Comparison of ENCODE assay signal across 18 cellular contexts in genomic region chr7:71424166-71424803, GRCh38.
"Had no signal": no experiment of that assay in that cellular context is flagged by ENCODE, and none has a peak within 500 bp of the region (broad histone marks: within the 10 kb centered on the region; RNA-seq: fewer than 3 reads in every experiment).

No MANE protein-coding gene starts in this region.

- H3K4me3 Mint-ChIP-seq: activated CD4-positive, alpha-beta memory T cell treated with anti-CD3 and anti-CD28 coated beads, Interleukin-2, amount 10 ng/mL, durations not matched to agents 7 days and 5 days; activated CD4-positive, alpha-beta T cell treated with anti-CD3 and anti-CD28 coated beads for 36 hours; activated CD8-positive, alpha-beta memory T cell treated with anti-CD3 and anti-CD28 coated beads, Interleukin-2, amount 10 ng/mL, durations not matched to agents 7 days and 5 days; activated naive CD8-positive, alpha-beta T cell treated with anti-CD3 and anti-CD28 coated beads for 36 hours; central memory CD8-positive, alpha-beta T cell; naive thymus-derived CD4-positive, alpha-beta T cell; stimulated activated naive B cell treated with anti-CD40 and anti-IgM and Interleukin-4, amounts not matched to agents 10 μg/mL and 1 μg/mL and 100 μg/mL, for 72 hours; T-helper 2 cell treated with Interferon-gamma antibody and Interleukin-4, amounts not matched to agents 5 μg/mL and 100 μg/mL, for 36 hours had no signal

- H3K27me3 ChIP-seq: body of pancreas, esophagus squamous epithelium, pancreas, thyroid gland had no signal

- H3K4me3 ChIP-seq: body of pancreas, esophagus squamous epithelium, pancreas, thyroid gland had no signal

- H3K9me3 ChIP-seq: body of pancreas, pancreas, thyroid gland had no signal

- H3K9me3 Mint-ChIP-seq: activated naive CD8-positive, alpha-beta T cell treated with anti-CD3 and anti-CD28 coated beads for 36 hours had no signal

- H3K27me3 Mint-ChIP-seq: activated CD4-positive, alpha-beta memory T cell treated with anti-CD3 and anti-CD28 coated beads, Interleukin-2, amount 10 ng/mL, durations not matched to agents 7 days and 5 days; activated CD4-positive, alpha-beta T cell treated with anti-CD3 and anti-CD28 coated beads for 36 hours; activated CD8-positive, alpha-beta memory T cell treated with anti-CD3 and anti-CD28 coated beads, Interleukin-2, amount 10 ng/mL, durations not matched to agents 7 days and 5 days; activated naive CD8-positive, alpha-beta T cell treated with anti-CD3 and anti-CD28 coated beads for 36 hours; central memory CD8-positive, alpha-beta T cell; naive thymus-derived CD4-positive, alpha-beta T cell; stimulated activated naive B cell treated with anti-CD40 and anti-IgM and Interleukin-4, amounts not matched to agents 10 μg/mL and 1 μg/mL and 100 μg/mL, for 72 hours had no signal

- H3K36me3 Mint-ChIP-seq: activated CD8-positive, alpha-beta memory T cell treated with anti-CD3 and anti-CD28 coated beads, Interleukin-2, amount 10 ng/mL, durations not matched to agents 7 days and 5 days; activated naive CD8-positive, alpha-beta T cell treated with anti-CD3 and anti-CD28 coated beads for 36 hours; stimulated activated naive B cell treated with anti-CD40 and anti-IgM and Interleukin-4, amounts not matched to agents 10 μg/mL and 1 μg/mL and 100 μg/mL, for 72 hours had no signal

- H3K27ac ChIP-seq: body of pancreas, pancreas, thyroid gland had no signal

- DNase-seq: activated CD4-positive, alpha-beta memory T cell treated with anti-CD3 and anti-CD28 coated beads, Interleukin-2, amount 10 ng/mL, durations not matched to agents 7 days and 5 days; activated CD4-positive, alpha-beta T cell treated with anti-CD3 and anti-CD28 coated beads for 36 hours; activated CD8-positive, alpha-beta memory T cell treated with anti-CD3 and anti-CD28 coated beads, Interleukin-2, amount 10 ng/mL, durations not matched to agents 7 days and 5 days; activated naive CD4-positive, alpha-beta T cell; activated naive CD8-positive, alpha-beta T cell treated with anti-CD3 and anti-CD28 coated beads for 36 hours; amygdala; body of pancreas; effector CD4-positive, alpha-beta T cell; esophagus squamous epithelium; foreskin melanocyte; hypothalamus; mammary epithelial cell; naive thymus-derived CD4-positive, alpha-beta T cell; pancreas; stimulated activated naive B cell treated with anti-CD40 and anti-IgM and Interleukin-4, amounts not matched to agents 10 μg/mL and 1 μg/mL and 100 μg/mL, for 72 hours; thyroid gland had no signal

- H3K4me1 ChIP-seq: body of pancreas, esophagus squamous epithelium, pancreas, thyroid gland had no signal

- H3K4me1 Mint-ChIP-seq: activated CD4-positive, alpha-beta memory T cell treated with anti-CD3 and anti-CD28 coated beads, Interleukin-2, amount 10 ng/mL, durations not matched to agents 7 days and 5 days; activated CD4-positive, alpha-beta T cell treated with anti-CD3 and anti-CD28 coated beads for 36 hours; activated CD8-positive, alpha-beta memory T cell treated with anti-CD3 and anti-CD28 coated beads, Interleukin-2, amount 10 ng/mL, durations not matched to agents 7 days and 5 days; activated naive CD8-positive, alpha-beta T cell treated with anti-CD3 and anti-CD28 coated beads for 36 hours; central memory CD8-positive, alpha-beta T cell; naive thymus-derived CD4-positive, alpha-beta T cell; stimulated activated naive B cell treated with anti-CD40 and anti-IgM and Interleukin-4, amounts not matched to agents 10 μg/mL and 1 μg/mL and 100 μg/mL, for 72 hours had no signal

- H3K36me3 ChIP-seq: esophagus squamous epithelium, pancreas, thyroid gland had no signal

- H3K27ac Mint-ChIP-seq: activated CD4-positive, alpha-beta memory T cell treated with anti-CD3 and anti-CD28 coated beads, Interleukin-2, amount 10 ng/mL, durations not matched to agents 7 days and 5 days; activated CD4-positive, alpha-beta T cell treated with anti-CD3 and anti-CD28 coated beads for 36 hours; activated CD8-positive, alpha-beta memory T cell treated with anti-CD3 and anti-CD28 coated beads, Interleukin-2, amount 10 ng/mL, durations not matched to agents 7 days and 5 days; activated naive CD8-positive, alpha-beta T cell treated with anti-CD3 and anti-CD28 coated beads for 36 hours; naive thymus-derived CD4-positive, alpha-beta T cell; stimulated activated naive B cell treated with anti-CD40 and anti-IgM and Interleukin-4, amounts not matched to agents 10 μg/mL and 1 μg/mL and 100 μg/mL, for 72 hours; T-helper 2 cell treated with Interferon-gamma antibody and Interleukin-4, amounts not matched to agents 5 μg/mL and 100 μg/mL, for 36 hours had no signal
